Comparison of ENCODE assay signal across 8 cellular contexts in the genomic region with DNA sequence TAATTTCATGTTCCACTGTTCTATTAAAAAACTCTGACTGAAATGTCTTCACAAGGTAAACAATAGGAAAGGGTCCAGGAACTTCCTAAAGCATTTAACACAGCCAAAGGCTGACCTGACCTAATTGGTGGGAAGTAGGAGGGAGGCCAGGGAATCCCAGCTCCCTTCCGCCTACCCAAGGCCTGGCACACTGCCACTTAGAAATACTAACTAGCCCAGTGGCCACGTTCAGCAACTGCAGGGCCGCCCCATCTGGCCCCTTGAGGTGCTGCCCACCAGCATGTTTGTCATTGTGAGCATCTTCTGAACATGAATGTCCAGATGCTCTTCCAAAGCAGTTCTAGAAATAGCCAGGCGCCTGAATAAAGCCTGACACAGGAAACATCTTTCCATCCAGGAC. TPM values are rescaled to one million over a fixed set of nuclear protein-coding genes. Genes with fewer than 3 reads are reported as not detected.
A peak's percentile ranks its signal among the peaks of the same experiment; 100 is the strongest.
DNase-seq lines count a peak whose midpoint lies in the region; ATAC-seq and TF ChIP-seq lines count a peak whose summit lies in the region.

No MANE protein-coding gene starts in this region.

- H3K9ac ChIP-seq in PC-3 (ENCODE audit: low read length): no peak overlapping the region

- no peaks in the 10 kb centered on the region for H3K79me2 ChIP-seq in PC-3 (ENCODE audit: low read length)

- 33 to 45% (median 41%) methylated on average over 4 of the region's 4 CpGs for WGBS in stomach, 5 donors

- H3K27ac ChIP-seq in PC-3 (ENCODE audit: low read length): no peak overlapping the region
- no peak overlapping the region for H3K27ac ChIP-seq in stomach

- intact Hi-C loops in PC-3 (cut with micrococcal nuclease): loop anchor here (5.0 kb wide), 1 partner anchor 116 kb away; a partner anchor contains a TSS
- intact Hi-C loops in stomach (cut with DNase I; ENCODE audit: low total_unique reads): loop anchor here (10.0 kb wide), 2 partner anchors 148 to 398 kb away; no protein-coding TSS in a partner anchor

- BruUV-seq in PC-3 (replicated peaks; lab: Mats Ljungman, UMichigan): no TSS peak

- H3K4me1 ChIP-seq in PC-3 (ENCODE audit: insufficient read depth, low read length) (no peaks in the 10 kb centered on the region), stomach (peaks cover 0 to 10% (median 4%) of the 10 kb centered on the region in 4 donors)

- no peak for TF ChIP-seq EP300 in stomach (IDR thresholded peaks at IDR 0.05)

- H3K4me2 ChIP-seq in PC-3 (ENCODE audit: low read length): no peak overlapping the region

- no peaks in the 10 kb centered on the region for H3K36me3 ChIP-seq in PC-3 (ENCODE audit: low read depth, low read length)
- H3K36me3 ChIP-seq in stomach: no peaks in the 10 kb centered on the region

- no peaks in the 10 kb centered on the region for H4K20me1 ChIP-seq in PC-3 (ENCODE audit: low read length)

- no peak for ATAC-seq in PC-3
- ATAC-seq in GM21619 (IDR thresholded peaks at IDR 0.05; ENCODE audit: unreplicated experiment): no peak
- no peak for ATAC-seq in HG03565 (IDR thresholded peaks at IDR 0.05; ENCODE audit: unreplicated experiment)

- TF ChIP-seq POLR2A in stomach (IDR thresholded peaks at IDR 0.05): no peak

- H3K27me3 ChIP-seq in PC-3 (ENCODE audit: low read length): no peaks in the 10 kb centered on the region
- peaks cover 0 to 3% (median 0%) of the 10 kb centered on the region in 3 donors for H3K27me3 ChIP-seq in stomach

- TF ChIP-seq CTCF in PC-3 (conservative IDR thresholded peaks at IDR 0.05; ENCODE audit: low read depth, low read length) (peak; percentile 61), fibroblast of villous mesenchyme (IDR thresholded peaks at IDR 0.05; ENCODE audit: insufficient read depth, low read depth, low read length) (peak; percentile 43), stomach (IDR thresholded peaks at IDR 0.05) (peak in 4 of 7 experiments; percentile 24 to 39 (median 32))

- H2AFZ ChIP-seq in PC-3 (ENCODE audit: low read length): no peak overlapping the region

- POLR2A ChIA-PET in PC-3 (lab: Charles Lee; ENCODE audit: unreplicated experiment): no interaction called here

- DNase-seq in NCI-H1417 (lab: John Stamatoyannopoulos, UW) (peak in 2 of 3 experiments; percentile 13 to 44), NCI-H1417 treated with DMSO at 0.1 percent for 48 hours (lab: John Stamatoyannopoulos, UW) (no peak), PC-3 (peak; percentile 63), fibroblast of villous mesenchyme (ENCODE audit: low read depth) (peak; percentile 23), stomach (peak; percentile 34)
- no peak for DNase-seq in stimulated activated CD4-positive, alpha-beta T cell treated with anti-CD3 and anti-CD28 coated beads, Interleukin-4, amount 100 ng/mL, for 4 hours

- H3K9me2 ChIP-seq in PC-3 (replicated peaks; ENCODE audit: low read length): no peaks in the 10 kb centered on the region

- H3F3A ChIP-seq in PC-3 (ENCODE audit: low read length, unreplicated experiment): no peaks in the 10 kb centered on the region

- H3K9me3 ChIP-seq in PC-3 (ENCODE audit: low read length) (no peaks in the 10 kb centered on the region), stomach (no peaks in the 10 kb centered on the region)

- no peak overlapping the region for H3K4me3 ChIP-seq in PC-3 (ENCODE audit: low read length)
- no peak overlapping the region for H3K4me3 ChIP-seq in fibroblast of villous mesenchyme (ENCODE audit: low read depth, low read length)
- H3K4me3 ChIP-seq in stomach: no peak overlapping the region

- CTCF ChIA-PET in PC-3 (lab: Charles Lee): interaction anchor here (0.6 kb wide), 1 partner anchor 147 kb away, joined by 5 read pairs; no protein-coding TSS in a partner anchor

RNA-seq across cellular contexts. Expression of a gene that starts 44.7 kb away (rescaled TPM):
- total RNA-seq in PC-3 (2014; rRNA removed) (19.8 and 20.8 TPM in 2 replicates), fibroblast of villous mesenchyme (4.2 and 6.0 TPM in 2 replicates), stomach (10 to 100 TPM in 1 of 5 donors, 1 to 10 TPM in 4; 1.4 to 47.5 (median 5.5) TPM)
- polyA plus RNA-seq in stomach: 1 to 10 TPM; 3.3 to 6.9 (median 4.4) TPM

Comparison
In these comparisons a context has a peak if more than half of its experiments do, and no peak if none do; other contexts are left out.
1. DNase-seq: peak in NCI-H1417 (2 of 3), PC-3 (single experiment), fibroblast of villous mesenchyme (single experiment) and stomach (single experiment); none in NCI-H1417 treated with DMSO at 0.1 percent for 48 hours (single experiment) and stimulated activated CD4-positive, alpha-beta T cell treated with anti-CD3 and anti-CD28 coated beads, Interleukin-4, amount 100 ng/mL, for 4 hours (0 of 2).
2. Peak in every context shown above with its lines, with median percentiles within 50 percentile points of each other: CTCF ChIP-seq.